Comparison of ENCODE assay signal across 12 cellular contexts in genomic region chr13:98966019-98966418, GRCh38. TPM values are rescaled to one million over a fixed set of nuclear protein-coding genes. Genes with fewer than 3 reads are reported as not detected.
DNase-seq lines count a peak whose midpoint lies in the region; ATAC-seq and TF ChIP-seq lines count a peak whose summit lies in the region.
"Had no signal": no experiment of that assay in that cellular context is flagged by ENCODE, and none has a peak within 500 bp of the region (broad histone marks: within the 10 kb centered on the region; RNA-seq: fewer than 3 reads in every experiment).

No MANE protein-coding gene starts in this region.

- intact Hi-C loops in activated CD4-positive, alpha-beta memory T cell treated with anti-CD3 and anti-CD28 coated beads for 36 hours (cut with micrococcal nuclease) = no loop called here

- H3K9me3 ChIP-seq in CD4-positive, CD25-positive, alpha-beta regulatory T cell (ENCODE audit: control insufficient read depth in 2 of 2, low read length in 2 of 2) = no peaks in the 10 kb centered on the region
- H3K9me3 ChIP-seq: A549 had no signal

- DNase-seq in Ammon's horn (ENCODE audit: low spot score) (peak; percentile 32), WTC11 (ENCODE audit: low spot score) (no peak), nephron progenitor cell (no peak), superior temporal gyrus (ENCODE audit: extremely low spot score) (no peak), immature natural killer cell (no peak)
- no peak for DNase-seq in CD4-positive, CD25-positive, alpha-beta regulatory T cell
- no peak for DNase-seq in activated CD4-positive, alpha-beta memory T cell treated with anti-CD3 and anti-CD28 coated beads for 36 hours
- DNase-seq: CD8-positive, alpha-beta memory T cell; GM23248; H7 had no signal

- H3K36me3 ChIP-seq in CD4-positive, CD25-positive, alpha-beta regulatory T cell (ENCODE audit: control insufficient read depth, insufficient read depth, low read length) = no peaks in the 10 kb centered on the region

- H3K4me1 Mint-ChIP-seq in CD4-positive, CD25-positive, alpha-beta regulatory T cell = peaks cover 9 to 28% (median 23%) of the 10 kb centered on the region in 4 donors
- H3K4me1 Mint-ChIP-seq in WTC11 = peaks cover 7% of the 10 kb centered on the region
- peaks cover 45% of the 10 kb centered on the region for H3K4me1 Mint-ChIP-seq in nephron progenitor cell
- peaks cover 3 to 7% of the 10 kb centered on the region in 2 donors for H3K4me1 Mint-ChIP-seq in immature natural killer cell
- H3K4me1 Mint-ChIP-seq in activated CD4-positive, alpha-beta memory T cell treated with anti-CD3 and anti-CD28 coated beads for 36 hours (ENCODE audit: low read depth) = peaks cover 22% of the 10 kb centered on the region
- H3K4me1 Mint-ChIP-seq: CD14-positive monocyte had no signal

- no peaks in the 10 kb centered on the region for H3K9me3 Mint-ChIP-seq in CD4-positive, CD25-positive, alpha-beta regulatory T cell
- H3K9me3 Mint-ChIP-seq in WTC11 (peaks cover 5% of the 10 kb centered on the region; the same call in 1 of the 2 replicates), nephron progenitor cell (no peaks in the 10 kb centered on the region), immature natural killer cell (no peaks in the 10 kb centered on the region)
- H3K9me3 Mint-ChIP-seq in activated CD4-positive, alpha-beta memory T cell treated with anti-CD3 and anti-CD28 coated beads for 36 hours = no peaks in the 10 kb centered on the region
- H3K9me3 Mint-ChIP-seq: CD8-positive, alpha-beta memory T cell had no signal

- H3K27me3 ChIP-seq in CD4-positive, CD25-positive, alpha-beta regulatory T cell (ENCODE audit: control insufficient read depth, insufficient read depth, low read length) = no peaks in the 10 kb centered on the region

- no peak overlapping the region for H3K4me3 ChIP-seq in CD4-positive, CD25-positive, alpha-beta regulatory T cell (ENCODE audit: low read depth, low read length)
- H3K4me3 ChIP-seq: A549, GM23248 had no signal

- no peak overlapping the region for H3K27ac ChIP-seq in CD4-positive, CD25-positive, alpha-beta regulatory T cell (ENCODE audit: insufficient read depth, low read length, poor library complexity, severe bottlenecking)
- H3K27ac ChIP-seq: A549, GM23248 had no signal

- CTCF ChIA-PET in WTC11 (lab: Charles Lee) = interaction anchor here (1.0 to 1.1 kb wide), 2 partner anchors 10 to 126 kb away, joined by 3 to 5 read pairs; no protein-coding TSS in a partner anchor
- CTCF ChIA-PET in activated CD4-positive, alpha-beta memory T cell treated with anti-CD3 and anti-CD28 coated beads for 36 hours (lab: Charles Lee) = no interaction called here

- TF ChIP-seq CTCF in WTC11 (IDR thresholded peaks at IDR 0.05) (no peak), nephron progenitor cell (IDR thresholded peaks at IDR 0.05) (no peak)

- no peaks in the 10 kb centered on the region for H3K4me1 ChIP-seq in CD4-positive, CD25-positive, alpha-beta regulatory T cell (ENCODE audit: control insufficient read depth, insufficient read depth, low read length, poor library complexity, severe bottlenecking)
- H3K4me1 ChIP-seq: A549 had no signal

- no peak for ATAC-seq in CD4-positive, CD25-positive, alpha-beta regulatory T cell (ENCODE audit: low read depth in 2 of 2)
- ATAC-seq in WTC11 = no peak; the same call in 1 of the 2 replicates
- ATAC-seq: A549 had no signal

- no peak overlapping the region for H3K4me3 Mint-ChIP-seq in CD4-positive, CD25-positive, alpha-beta regulatory T cell
- no peak overlapping the region for H3K4me3 Mint-ChIP-seq in WTC11
- H3K4me3 Mint-ChIP-seq in nephron progenitor cell = no peak overlapping the region
- H3K4me3 Mint-ChIP-seq in immature natural killer cell = no peak overlapping the region
- H3K4me3 Mint-ChIP-seq in activated CD4-positive, alpha-beta memory T cell treated with anti-CD3 and anti-CD28 coated beads for 36 hours = no peak overlapping the region
- H3K4me3 Mint-ChIP-seq: CD8-positive, alpha-beta memory T cell had no signal

- peaks cover 6% of the 10 kb centered on the region for H3K36me3 Mint-ChIP-seq in CD4-positive, CD25-positive, alpha-beta regulatory T cell
- H3K36me3 Mint-ChIP-seq in WTC11 (no peaks in the 10 kb centered on the region), nephron progenitor cell (ENCODE audit: low read depth) (no peaks in the 10 kb centered on the region), immature natural killer cell (no peaks in the 10 kb centered on the region)
- H3K36me3 Mint-ChIP-seq in activated CD4-positive, alpha-beta memory T cell treated with anti-CD3 and anti-CD28 coated beads for 36 hours = no peaks in the 10 kb centered on the region
- H3K36me3 Mint-ChIP-seq: CD14-positive monocyte had no signal

- peaks cover 4% of the 10 kb centered on the region for H3K27me3 Mint-ChIP-seq in CD4-positive, CD25-positive, alpha-beta regulatory T cell
- no peaks in the 10 kb centered on the region; the same call in 1 of the 2 replicates for H3K27me3 Mint-ChIP-seq in WTC11 (ENCODE audit: low read depth)
- peaks cover 3% of the 10 kb centered on the region for H3K27me3 Mint-ChIP-seq in nephron progenitor cell (ENCODE audit: low read depth, poor library complexity)
- H3K27me3 Mint-ChIP-seq in immature natural killer cell (ENCODE audit: low read depth in 3 of 3) = peaks cover 0 to 5% (median 0%) of the 10 kb centered on the region in 3 donors
- H3K27me3 Mint-ChIP-seq in activated CD4-positive, alpha-beta memory T cell treated with anti-CD3 and anti-CD28 coated beads for 36 hours = no peaks in the 10 kb centered on the region
- H3K27me3 Mint-ChIP-seq: CD8-positive, alpha-beta memory T cell had no signal

- POLR2A ChIA-PET in WTC11 (lab: Charles Lee) = no interaction called here
- POLR2A ChIA-PET in activated CD4-positive, alpha-beta memory T cell treated with anti-CD3 and anti-CD28 coated beads for 36 hours (lab: Charles Lee) = no interaction called here

- peak overlapping the region in 2 of 3 donors; percentile 24 to 60 for H3K27ac Mint-ChIP-seq in CD4-positive, CD25-positive, alpha-beta regulatory T cell
- 0 out of 2 replicates have a peak overlapping the region, but pooled peaks have one; percentile 24 for H3K27ac Mint-ChIP-seq in WTC11
- peak overlapping the region; percentile 53 for H3K27ac Mint-ChIP-seq in nephron progenitor cell
- H3K27ac Mint-ChIP-seq in immature natural killer cell = no peak overlapping the region
- no peak overlapping the region for H3K27ac Mint-ChIP-seq in activated CD4-positive, alpha-beta memory T cell treated with anti-CD3 and anti-CD28 coated beads for 36 hours
- H3K27ac Mint-ChIP-seq: CD14-positive monocyte had no signal

TF ChIP-seq in WTC11, 78 proteins besides CTCF, POLR2A, EP300 and RAD21 (continues in another document):
- TF ChIP-seq PREB (CRISPR knock-in tag; IDR thresholded peaks at IDR 0.05; ENCODE audit: borderline replicate concordance) (no peak), ZNF416 (CRISPR knock-in tag; IDR thresholded peaks at IDR 0.05) (no peak), ZNF396 (CRISPR knock-in tag; IDR thresholded peaks at IDR 0.05; ENCODE audit: borderline replicate concordance) (no peak), ZNF512 (CRISPR knock-in tag; IDR thresholded peaks at IDR 0.05; ENCODE audit: borderline replicate concordance) (no peak)

RNA-seq across cellular contexts. Expression of gene DOCK9, which starts 11.8 kb away (rescaled TPM):
- total RNA-seq in CD4-positive, CD25-positive, alpha-beta regulatory T cell = 75.0 TPM
- polyA plus RNA-seq in CD4-positive, CD25-positive, alpha-beta regulatory T cell = 1 to 10 TPM; 4.4 to 8.3 (median 6.6) TPM
- total RNA-seq in WTC11 (2021) = 35.0 to 36.6 TPM (median 36.0 TPM) in 3 replicates
- polyA plus RNA-seq in immature natural killer cell = 1 to 10 TPM; 2.1 to 6.3 (median 4.1) TPM
- 10 to 100 TPM; 57.2 to 59.0 TPM for total RNA-seq in activated CD4-positive, alpha-beta memory T cell treated with anti-CD3 and anti-CD28 coated beads for 36 hours
- polyA plus RNA-seq: CD14-positive monocyte had no signal

Comparison
In these comparisons a context has a peak if more than half of its experiments do, and no peak if none do; other contexts are left out.
1. H3K27ac Mint-ChIP-seq: peak in CD4-positive, CD25-positive, alpha-beta regulatory T cell (2 of 3), WTC11 (single experiment) and nephron progenitor cell (single experiment); none in immature natural killer cell (0 of 6) and activated CD4-positive, alpha-beta memory T cell treated with anti-CD3 and anti-CD28 coated beads for 36 hours (single experiment).